In genomic region chr2:111100765-111101162, GRCh38 we compare ENCODE assay signal across 8 cellular contexts.
DNase-seq lines count a peak whose midpoint lies in the region; ATAC-seq lines count a peak whose summit lies in the region.

No MANE protein-coding gene starts in this region.

- peaks cover 30% of the 10 kb centered on the region for H3K4me1 Mint-ChIP-seq in stimulated activated effector memory CD8-positive, alpha-beta T cell treated with anti-CD3 and anti-CD28 coated beads, Interleukin-12 subunit alpha, Interleukin-12 subunit beta, amount 100 ng/mL, for 72 hours

- no peaks in the 10 kb centered on the region for H3K9me3 Mint-ChIP-seq in stimulated activated effector memory CD8-positive, alpha-beta T cell treated with anti-CD3 and anti-CD28 coated beads, Interleukin-12 subunit alpha, Interleukin-12 subunit beta, amount 100 ng/mL, for 72 hours

- peak; percentile 31 for DNase-seq in stimulated activated CD4-positive, alpha-beta T cell treated with anti-CD3 and anti-CD28 coated beads, Interleukin-1b, Interleukin-23, amount 100 ng/mL, for 48 hours
- DNase-seq in stimulated activated CD4-positive, alpha-beta T cell treated with anti-CD3 and anti-CD28 coated beads, Interleukin-4, amount 100 ng/mL, for 1 hour = no peak
- DNase-seq in SW480 (ENCODE audit: low spot score) = peak; percentile 60
- peak in 1 of 2 donors; percentile 69 for DNase-seq in stimulated activated effector memory CD8-positive, alpha-beta T cell treated with anti-CD3 and anti-CD28 coated beads, Interleukin-12 subunit alpha, Interleukin-12 subunit beta, amount 100 ng/mL, for 72 hours (ENCODE audit: low spot score in 2 of 2)
- DNase-seq in activated effector memory CD4-positive, alpha-beta T cell treated with Interleukin-2 at 50 U/mL for 16 hours = no peak
- DNase-seq in NCI-H524 treated with DMSO at 0.1 percent for 48 hours (lab: John Stamatoyannopoulos, UW) = no peak
- DNase-seq in stimulated activated naive CD4-positive, alpha-beta T cell (lab: John Stamatoyannopoulos, UW) = no peak

- peak; percentile 74 for ATAC-seq in HG03060 (IDR thresholded peaks at IDR 0.05; ENCODE audit: low read depth, unreplicated experiment)
- ATAC-seq in stimulated activated effector memory CD8-positive, alpha-beta T cell treated with anti-CD3 and anti-CD28 coated beads, Interleukin-12 subunit alpha, Interleukin-12 subunit beta, amount 100 ng/mL, for 72 hours = peak; percentile 96

- H3K4me3 Mint-ChIP-seq in stimulated activated effector memory CD8-positive, alpha-beta T cell treated with anti-CD3 and anti-CD28 coated beads, Interleukin-12 subunit alpha, Interleukin-12 subunit beta, amount 100 ng/mL, for 72 hours = peak overlapping the region; percentile 41

- no peaks in the 10 kb centered on the region for H3K36me3 Mint-ChIP-seq in stimulated activated effector memory CD8-positive, alpha-beta T cell treated with anti-CD3 and anti-CD28 coated beads, Interleukin-12 subunit alpha, Interleukin-12 subunit beta, amount 100 ng/mL, for 72 hours

- peak overlapping the region; percentile 58 for H3K27ac Mint-ChIP-seq in stimulated activated effector memory CD8-positive, alpha-beta T cell treated with anti-CD3 and anti-CD28 coated beads, Interleukin-12 subunit alpha, Interleukin-12 subunit beta, amount 100 ng/mL, for 72 hours

Comparison
In these comparisons a context has a peak if more than half of its experiments do, and no peak if none do; other contexts are left out.
1. DNase-seq: peak in stimulated activated CD4-positive, alpha-beta T cell treated with anti-CD3 and anti-CD28 coated beads, Interleukin-1b, Interleukin-23, amount 100 ng/mL, for 48 hours (single experiment) and SW480 (single experiment); none in stimulated activated CD4-positive, alpha-beta T cell treated with anti-CD3 and anti-CD28 coated beads, Interleukin-4, amount 100 ng/mL, for 1 hour (single experiment), activated effector memory CD4-positive, alpha-beta T cell treated with Interleukin-2 at 50 U/mL for 16 hours (single experiment), NCI-H524 treated with DMSO at 0.1 percent for 48 hours (single experiment) and stimulated activated naive CD4-positive, alpha-beta T cell (0 of 6).